11 cellular contexts compared by ENCODE assay signal in the genomic region with DNA sequence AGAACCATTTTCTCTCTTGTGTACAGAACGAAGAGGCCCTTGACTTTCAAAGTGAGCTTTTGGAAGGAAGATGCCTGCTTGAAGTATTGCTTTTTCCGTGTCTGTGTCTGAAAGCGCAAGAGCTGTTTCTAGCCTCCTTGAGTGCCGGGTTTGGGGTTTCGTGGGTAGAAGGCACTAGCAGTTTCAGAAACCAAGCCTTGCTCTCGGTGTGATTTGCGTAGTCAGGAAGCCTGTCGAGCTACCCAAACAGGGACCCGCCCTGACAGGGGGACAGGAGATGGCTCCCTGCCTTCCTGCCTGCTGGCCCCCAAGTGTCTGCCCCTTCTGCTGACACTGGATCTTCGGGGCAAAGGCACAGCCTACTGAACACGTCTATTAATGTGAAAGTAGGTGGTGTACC.
DNase-seq lines count a peak whose midpoint lies in the region; ATAC-seq and TF ChIP-seq lines count a peak whose summit lies in the region.
"Had no signal": no experiment of that assay in that cellular context is flagged by ENCODE, and none has a peak within 500 bp of the region (broad histone marks: within the 10 kb centered on the region; RNA-seq: fewer than 3 reads in every experiment).

No MANE protein-coding gene starts in this region.

- H3K36me3 Mint-ChIP-seq in WTC11 = no peaks in the 10 kb centered on the region

- peaks cover 2% of the 10 kb centered on the region; the same call in 1 of the 2 replicates for H3K9me3 Mint-ChIP-seq in WTC11

- H3K4me1 Mint-ChIP-seq in WTC11 = peaks cover 21% of the 10 kb centered on the region

- H3K27me3 Mint-ChIP-seq in WTC11 (ENCODE audit: low read depth) = no peaks in the 10 kb centered on the region

- no peak overlapping the region for H3K27ac Mint-ChIP-seq in WTC11

- CTCF ChIA-PET in WTC11 (lab: Charles Lee) = no interaction called here

- DNase-seq in activated T-cell treated with anti-CD3 and anti-CD28 coated beads, Interleukin-2, amount 50 U/mL, for 48 hours = peak; percentile 73 to 76
- peak; percentile 36 to 41 for DNase-seq in stimulated activated CD4-positive, alpha-beta T cell treated with anti-CD3 and anti-CD28 coated beads, Interleukin-1b, Interleukin-23, amount 100 ng/mL, for 4 hours (ENCODE audit: low read depth in 2 of 2)
- no peak for DNase-seq in H4 (ENCODE audit: low spot score)
- DNase-seq in WTC11 (ENCODE audit: low spot score) = no peak
- DNase-seq in HCEC 1CT = no peak
- DNase-seq: effector CD8-positive, alpha-beta T cell; kidney; SK-N-SH had no signal

- no peak overlapping the region for H3K4me3 Mint-ChIP-seq in WTC11

- POLR2A ChIA-PET in WTC11 (lab: Charles Lee) = no interaction called here

- no peak for TF ChIP-seq CTCF in WTC11 (IDR thresholded peaks at IDR 0.05)

- peak; percentile 82 for ATAC-seq in GM18517 (IDR thresholded peaks at IDR 0.05; ENCODE audit: unreplicated experiment)
- peak; percentile 69 for ATAC-seq in HG03521 (IDR thresholded peaks at IDR 0.05; ENCODE audit: unreplicated experiment)
- ATAC-seq in WTC11 = no peak
- no peak for ATAC-seq in HG02759 (IDR thresholded peaks at IDR 0.05; ENCODE audit: unreplicated experiment)

TF ChIP-seq in WTC11, 78 proteins besides CTCF, POLR2A, EP300 and RAD21:
- no peak for TF ChIP-seq ARID4B (CRISPR knock-in tag; IDR thresholded peaks at IDR 0.05; ENCODE audit: borderline replicate concordance)
- no peak for TF ChIP-seq SOX15 (CRISPR knock-in tag; IDR thresholded peaks at IDR 0.05)
- TF ChIP-seq, protein P1, sequence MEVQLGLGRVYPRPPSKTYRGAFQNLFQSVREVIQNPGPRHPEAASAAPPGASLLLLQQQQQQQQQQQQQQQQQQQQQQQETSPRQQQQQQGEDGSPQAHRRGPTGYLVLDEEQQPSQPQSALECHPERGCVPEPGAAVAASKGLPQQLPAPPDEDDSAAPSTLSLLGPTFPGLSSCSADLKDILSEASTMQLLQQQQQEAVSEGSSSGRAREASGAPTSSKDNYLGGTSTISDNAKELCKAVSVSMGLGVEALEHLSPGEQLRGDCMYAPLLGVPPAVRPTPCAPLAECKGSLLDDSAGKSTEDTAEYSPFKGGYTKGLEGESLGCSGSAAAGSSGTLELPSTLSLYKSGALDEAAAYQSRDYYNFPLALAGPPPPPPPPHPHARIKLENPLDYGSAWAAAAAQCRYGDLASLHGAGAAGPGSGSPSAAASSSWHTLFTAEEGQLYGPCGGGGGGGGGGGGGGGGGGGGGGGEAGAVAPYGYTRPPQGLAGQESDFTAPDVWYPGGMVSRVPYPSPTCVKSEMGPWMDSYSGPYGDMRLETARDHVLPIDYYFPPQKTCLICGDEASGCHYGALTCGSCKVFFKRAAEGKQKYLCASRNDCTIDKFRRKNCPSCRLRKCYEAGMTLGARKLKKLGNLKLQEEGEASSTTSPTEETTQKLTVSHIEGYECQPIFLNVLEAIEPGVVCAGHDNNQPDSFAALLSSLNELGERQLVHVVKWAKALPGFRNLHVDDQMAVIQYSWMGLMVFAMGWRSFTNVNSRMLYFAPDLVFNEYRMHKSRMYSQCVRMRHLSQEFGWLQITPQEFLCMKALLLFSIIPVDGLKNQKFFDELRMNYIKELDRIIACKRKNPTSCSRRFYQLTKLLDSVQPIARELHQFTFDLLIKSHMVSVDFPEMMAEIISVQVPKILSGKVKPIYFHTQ (CRISPR knock-in tag; IDR thresholded peaks at IDR 0.05) = no peak
- TF ChIP-seq, protein P2, sequence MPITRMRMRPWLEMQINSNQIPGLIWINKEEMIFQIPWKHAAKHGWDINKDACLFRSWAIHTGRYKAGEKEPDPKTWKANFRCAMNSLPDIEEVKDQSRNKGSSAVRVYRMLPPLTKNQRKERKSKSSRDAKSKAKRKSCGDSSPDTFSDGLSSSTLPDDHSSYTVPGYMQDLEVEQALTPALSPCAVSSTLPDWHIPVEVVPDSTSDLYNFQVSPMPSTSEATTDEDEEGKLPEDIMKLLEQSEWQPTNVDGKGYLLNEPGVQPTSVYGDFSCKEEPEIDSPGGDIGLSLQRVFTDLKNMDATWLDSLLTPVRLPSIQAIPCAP (CRISPR knock-in tag; IDR thresholded peaks at IDR 0.05) = no peak
- no peak for TF ChIP-seq ZNF263 (CRISPR knock-in tag; IDR thresholded peaks at IDR 0.05; ENCODE audit: low read depth)
- no peak for TF ChIP-seq ETV6 (CRISPR knock-in tag; IDR thresholded peaks at IDR 0.05)
TF ChIP-seq in WTC11: peak in this region for 0.

Comparison
In these comparisons a context has a peak if more than half of its experiments do, and no peak if none do; other contexts are left out.
1. ATAC-seq: peak in GM18517 (single experiment) and HG03521 (single experiment); none in WTC11 (single experiment) and HG02759 (single experiment).
2. DNase-seq: peak in activated T-cell treated with anti-CD3 and anti-CD28 coated beads, Interleukin-2, amount 50 U/mL, for 48 hours (2 of 2) and stimulated activated CD4-positive, alpha-beta T cell treated with anti-CD3 and anti-CD28 coated beads, Interleukin-1b, Interleukin-23, amount 100 ng/mL, for 4 hours (2 of 2); none in H4 (single experiment), WTC11 (single experiment) and HCEC 1CT (single experiment).